In genomic region chr2:120441744-120442471, GRCh38 we compare ENCODE assay signal across 8 cellular contexts.
DNase-seq lines count a peak whose midpoint lies in the region; ATAC-seq, FAIRE-seq and TF ChIP-seq lines count a peak whose summit lies in the region.

No MANE protein-coding gene starts in this region.

- no peak for FAIRE-seq in GM19239 (lab: Jason Lieb, UNC)

- ATAC-seq in HG03378 (IDR thresholded peaks at IDR 0.05; ENCODE audit: unreplicated experiment) = no peak

- peaks cover 5% of the 10 kb centered on the region for H3K36me3 Mint-ChIP-seq in endothelial cell (ENCODE audit: low read depth, unreplicated experiment)

- peak overlapping the region; percentile 51 for H3K4me3 Mint-ChIP-seq in endothelial cell (ENCODE audit: unreplicated experiment)

- no peak for TF ChIP-seq CTCF in endothelial cell (IDR thresholded peaks at IDR 0.05; ENCODE audit: unreplicated experiment)

- H3K27me3 Mint-ChIP-seq in endothelial cell (ENCODE audit: unreplicated experiment) = peaks cover 22% of the 10 kb centered on the region

- peaks cover 4% of the 10 kb centered on the region for H3K4me1 Mint-ChIP-seq in endothelial cell (ENCODE audit: unreplicated experiment)

- no peak overlapping the region for H3K27ac Mint-ChIP-seq in endothelial cell (ENCODE audit: unreplicated experiment)

- DNase-seq in COLO668 (lab: John Stamatoyannopoulos, UW; ENCODE audit: unreplicated experiment) (peak; percentile 83), NCI-H2196 (lab: John Stamatoyannopoulos, UW; ENCODE audit: unreplicated experiment) (peak; percentile 72), endothelial cell (ENCODE audit: low spot score) (peak; percentile 33), middle frontal gyrus (ENCODE audit: extremely low spot score, low spot score) (peak; percentile 24), NCI-H146 treated with DMSO at 0.1 percent for 48 hours (lab: John Stamatoyannopoulos, UW; ENCODE audit: unreplicated experiment) (no peak), GM19239 (ENCODE audit: insufficient read length, low spot score) (no peak)
- no peak for DNase-seq in stimulated activated CD4-positive, alpha-beta T cell treated with anti-CD3 and anti-CD28 coated beads, Interleukin-2, amount 100 ng/mL, for 48 hours

- H3K9me3 Mint-ChIP-seq in endothelial cell (ENCODE audit: unreplicated experiment) = no peaks in the 10 kb centered on the region

Comparison
In these comparisons a context has a peak if more than half of its experiments do, and no peak if none do; other contexts are left out.
1. DNase-seq: peak in COLO668 (single experiment), NCI-H2196 (single experiment), endothelial cell (single experiment) and middle frontal gyrus (single experiment); none in NCI-H146 treated with DMSO at 0.1 percent for 48 hours (single experiment), stimulated activated CD4-positive, alpha-beta T cell treated with anti-CD3 and anti-CD28 coated beads, Interleukin-2, amount 100 ng/mL, for 48 hours (0 of 2) and GM19239 (single experiment).